In the genomic region with DNA sequence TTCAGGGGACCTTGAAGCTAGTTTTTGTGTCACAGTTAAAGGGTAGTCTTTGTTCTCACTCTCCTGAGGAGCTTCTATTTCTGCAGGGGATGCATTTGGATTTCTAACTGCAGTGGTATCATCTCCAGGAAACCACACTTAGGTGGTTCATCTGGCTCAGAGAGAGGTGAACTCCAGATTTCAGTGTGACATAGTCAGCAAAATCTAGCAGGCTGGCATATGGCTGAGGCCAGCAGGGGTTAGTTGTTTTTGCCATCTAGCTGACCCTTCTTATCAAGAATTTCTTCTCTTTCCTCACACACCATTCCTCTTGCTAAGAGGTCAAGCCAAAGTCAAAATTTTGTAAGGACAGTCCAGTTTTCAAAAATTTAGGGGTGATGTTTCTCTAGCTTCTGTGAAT, we compare ENCODE assay signal across 34 cellular contexts.
"Had no signal": no experiment of that assay in that cellular context is flagged by ENCODE, and none has a peak within 500 bp of the region (broad histone marks: within the 10 kb centered on the region; RNA-seq: fewer than 3 reads in every experiment).

No MANE protein-coding gene starts in this region.

- H3K4me3 ChIP-seq: adrenal gland, body of pancreas, esophagus muscularis mucosa, gastrocnemius medialis, heart left ventricle had no signal

- ATAC-seq: activated CD4-positive, alpha-beta T cell treated with anti-CD3 and anti-CD28 coated beads for 36 hours; activated CD8-positive, alpha-beta memory T cell treated with anti-CD3 and anti-CD28 coated beads, Interleukin-2, amount 10 ng/mL, durations not matched to agents 7 days and 5 days; activated CD8-positive, alpha-beta T cell treated with anti-CD3 and anti-CD28 coated beads, Interleukin-2, amount 10 ng/mL, durations not matched to agents 7 days and 5 days; activated naive CD8-positive, alpha-beta T cell treated with anti-CD3 and anti-CD28 coated beads, Interleukin-2, amount 50 U/mL, for 24 hours; body of pancreas; effector memory CD8-positive, alpha-beta T cell; foreskin keratinocyte; gastrocnemius medialis; heart left ventricle; T-helper 17 cell had no signal

- H3K27me3 ChIP-seq: adrenal gland, body of pancreas, esophagus muscularis mucosa, gastrocnemius medialis, heart left ventricle had no signal

- DNase-seq: activated B cell treated with CpG ODN at 0.5 μM for 24 hours; activated CD4-positive, alpha-beta memory T cell treated with anti-CD3 and anti-CD28 coated beads for 36 hours; activated CD4-positive, alpha-beta T cell treated with anti-CD3 and anti-CD28 coated beads for 36 hours; activated CD4-positive, alpha-beta T cell treated with anti-CD3 and anti-CD28 coated beads, Interleukin-2, amount 10 ng/mL, durations not matched to agents 24 days and 14 days; activated CD4-positive, CD25-positive, alpha-beta regulatory T cell treated with anti-CD3 and anti-CD28 coated beads, Interleukin-2, amount 50 U/mL, for 72 hours; activated CD8-positive, alpha-beta memory T cell treated with anti-CD3 and anti-CD28 coated beads, Interleukin-2, amount 10 ng/mL, durations not matched to agents 7 days and 5 days; activated CD8-positive, alpha-beta memory T cell treated with anti-CD3 and anti-CD28 coated beads, Interleukin-2, amount 50 U/mL, for 4 hours; activated CD8-positive, alpha-beta T cell treated with anti-CD3 and anti-CD28 coated beads, Interleukin-2, amount 10 ng/mL, durations not matched to agents 7 days and 5 days; activated effector memory CD4-positive, alpha-beta T cell treated with anti-CD3 and anti-CD28 coated beads, Interleukin-2, amount 50 U/mL, for 16 hours; activated naive CD4-positive, alpha-beta T cell treated with anti-CD3 and anti-CD28 coated beads for 36 hours; activated naive CD8-positive, alpha-beta T cell treated with anti-CD3 and anti-CD28 coated beads for 36 hours; activated naive CD8-positive, alpha-beta T cell treated with anti-CD3 and anti-CD28 coated beads, Interleukin-2, amount 50 U/mL, for 24 hours; activated T-cell treated with anti-CD3 and anti-CD28 coated beads, Interleukin-2, amount 50 U/mL, for 1 hour; activated T-cell treated with anti-CD3 and anti-CD28 coated beads, Interleukin-2, amount 50 U/mL, for 48 hours; adrenal gland; amygdala; aorta; body of pancreas; central memory CD4-positive, alpha-beta T cell; cortex of kidney; dermis blood vessel endothelial cell; effector CD4-positive, alpha-beta T cell; effector memory CD8-positive, alpha-beta T cell; erythroblast; foreskin keratinocyte; gastrocnemius medialis; glutamatergic neuron; heart left ventricle; T-helper 1 cell; T-helper 17 cell; T1000; WERI-Rb-1 had no signal

- H3K27ac ChIP-seq: adrenal gland, body of pancreas, esophagus muscularis mucosa, foreskin keratinocyte, gastrocnemius medialis, heart left ventricle, WERI-Rb-1 had no signal

- H3K9me3 ChIP-seq: adrenal gland, body of pancreas, esophagus muscularis mucosa, gastrocnemius medialis, heart left ventricle had no signal

- H3K36me3 ChIP-seq: adrenal gland, esophagus muscularis mucosa, gastrocnemius medialis, heart left ventricle, WERI-Rb-1 had no signal

- FAIRE-seq: colon had no signal

- H3K4me1 ChIP-seq: adrenal gland, body of pancreas, gastrocnemius medialis had no signal
